Comparison of ENCODE assay signal across 8 cellular contexts in the genomic region with DNA sequence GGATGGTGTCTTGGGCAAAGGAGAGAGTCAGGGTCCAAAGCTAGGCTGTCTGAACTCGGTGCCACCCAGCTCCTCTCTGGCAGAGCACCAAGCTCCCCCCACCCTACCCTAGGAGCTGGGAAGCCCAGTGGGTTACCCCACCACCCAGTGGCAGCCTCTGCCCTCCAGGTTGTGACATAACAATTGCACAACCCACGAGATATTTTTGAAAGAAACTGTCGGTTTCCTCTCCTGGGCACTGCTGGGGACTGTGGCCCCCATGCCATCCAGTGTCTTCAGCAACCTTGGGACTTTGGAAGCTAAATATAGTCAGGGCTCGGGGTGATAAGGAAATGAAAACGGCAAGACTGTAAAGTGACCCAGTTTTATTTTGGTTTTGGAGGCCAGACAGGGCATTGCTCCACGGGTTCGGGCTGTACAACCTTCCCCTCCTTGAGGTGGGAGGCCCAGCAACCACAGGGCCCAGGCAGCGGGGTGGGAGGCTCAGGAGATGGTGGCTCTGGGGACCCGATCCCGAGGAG. TPM values are rescaled to one million over a fixed set of nuclear protein-coding genes. Genes with fewer than 3 reads are reported as not detected.
DNase-seq lines count a peak whose midpoint lies in the region; ATAC-seq and TF ChIP-seq lines count a peak whose summit lies in the region.

No MANE protein-coding gene starts in this region.

- ATAC-seq in lung (ENCODE audit: insufficient read depth, low FRiP score), result no peak
- ATAC-seq in GM21367 (IDR thresholded peaks at IDR 0.05; ENCODE audit: unreplicated experiment), result no peak
- no peak for ATAC-seq in GM18502 (IDR thresholded peaks at IDR 0.05; ENCODE audit: poor library complexity, unreplicated experiment)

- TF ChIP-seq EP300 in tibial nerve (IDR thresholded peaks at IDR 0.05), result no peak

- H3K36me3 Mint-ChIP-seq in activated CD4-positive, alpha-beta T cell treated with anti-CD3 and anti-CD28 coated beads, Interleukin-2, amount 10 ng/mL, durations not matched to agents 24 days and 14 days (ENCODE audit: low read depth), result no peaks in the 10 kb centered on the region

- peaks cover 15% of the 10 kb centered on the region for H3K4me1 Mint-ChIP-seq in activated CD4-positive, alpha-beta T cell treated with anti-CD3 and anti-CD28 coated beads, Interleukin-2, amount 10 ng/mL, durations not matched to agents 24 days and 14 days

- intact Hi-C loops in activated CD4-positive, alpha-beta T cell treated with anti-CD3 and anti-CD28 coated beads, Interleukin-2, amount 10 ng/mL, durations not matched to agents 24 days and 14 days (cut with micrococcal nuclease), result loop anchor here (5.0 to 10.0 kb wide), 3 partner anchors 58 to 193 kb away; a partner anchor contains a TSS

- H3K4me3 ChIP-seq in cardiac fibroblast (replicated peaks in 1 of 2; ENCODE audit: low read depth in 2 of 2, low read length in 2 of 2), result peak overlapping the region; percentile 27 to 59
- H3K4me3 ChIP-seq in lung, result peak overlapping the region; percentile 63
- peak overlapping the region; percentile 27 to 88 (median 64) for H3K4me3 ChIP-seq in tibial nerve

- H3K27me3 Mint-ChIP-seq in activated CD4-positive, alpha-beta T cell treated with anti-CD3 and anti-CD28 coated beads, Interleukin-2, amount 10 ng/mL, durations not matched to agents 24 days and 14 days, result peaks cover 26% of the 10 kb centered on the region

- no peaks in the 10 kb centered on the region for H3K9me3 Mint-ChIP-seq in activated CD4-positive, alpha-beta T cell treated with anti-CD3 and anti-CD28 coated beads, Interleukin-2, amount 10 ng/mL, durations not matched to agents 24 days and 14 days

- TF ChIP-seq POLR2A in tibial nerve (IDR thresholded peaks at IDR 0.05), result no peak

- H3K27ac Mint-ChIP-seq in activated CD4-positive, alpha-beta T cell treated with anti-CD3 and anti-CD28 coated beads, Interleukin-2, amount 10 ng/mL, durations not matched to agents 24 days and 14 days, result peak overlapping the region; percentile 84

- H3K27me3 ChIP-seq in lung (ENCODE audit: control insufficient read depth, insufficient read depth) (no peaks in the 10 kb centered on the region), tibial nerve (no peaks in the 10 kb centered on the region)

- 8 to 25% methylated on average over 10 of the region's 10 CpGs for WGBS in lung, 2 donors
- WGBS in tibial nerve, 2 donors, result 32 to 51% methylated on average over 10 of the region's 10 CpGs

- TF ChIP-seq CTCF in cardiac fibroblast (IDR thresholded peaks at IDR 0.05; ENCODE audit: low read depth, low read length) (no peak), lung (IDR thresholded peaks at IDR 0.05; ENCODE audit: control extremely low read depth, extremely low read depth) (no peak), tibial nerve (IDR thresholded peaks at IDR 0.05) (no peak)

- H3K27ac ChIP-seq in lung (ENCODE audit: low read depth in 1 of 2, low read length in 1 of 2) (peak overlapping the region; percentile 87 to 88), tibial nerve (peak overlapping the region in 3 of 4 donors; percentile 37 to 85 (median 40))

- H3K36me3 ChIP-seq in lung (ENCODE audit: control insufficient read depth in 2 of 2, insufficient read depth in 2 of 2, low read length in 2 of 2), result no peaks in the 10 kb centered on the region
- H3K36me3 ChIP-seq in tibial nerve, result no peaks in the 10 kb centered on the region

- H3K4me3 Mint-ChIP-seq in activated CD4-positive, alpha-beta T cell treated with anti-CD3 and anti-CD28 coated beads, Interleukin-2, amount 10 ng/mL, durations not matched to agents 24 days and 14 days, result peak overlapping the region; percentile 85

- H3K4me1 ChIP-seq in lung (ENCODE audit: control insufficient read depth in 2 of 2, insufficient read depth in 2 of 2, low read length in 2 of 2) (peaks cover 0 to 12% of the 10 kb centered on the region in 2 donors), tibial nerve (peaks cover 0 to 16% (median 5%) of the 10 kb centered on the region in 4 donors)

- no peak for DNase-seq in activated CD4-positive, alpha-beta T cell treated with anti-CD3 and anti-CD28 coated beads, Interleukin-2, amount 10 ng/mL, durations not matched to agents 24 days and 14 days
- DNase-seq in activated CD4-positive, alpha-beta T cell treated with anti-CD3 and anti-CD28 coated beads for 1 hour, result no peak
- DNase-seq in cardiac fibroblast (ENCODE audit: low read depth in 2 of 2) (peak in 1 of 2 donors; percentile 12), lung (ENCODE audit: low spot score) (no peak), tibial nerve (ENCODE audit: low spot score in 2 of 2) (peak in 1 of 2 donors; percentile 14)
- no peak for DNase-seq in stimulated activated CD4-positive, alpha-beta T cell treated with anti-CD3 and anti-CD28 coated beads, Interleukin-4, amount 100 ng/mL, for 4 hours

- H3K9me3 ChIP-seq in lung (ENCODE audit: control insufficient read depth in 2 of 2, insufficient read depth in 1 of 2, low read length in 1 of 2) (no peaks in the 10 kb centered on the region), tibial nerve (no peaks in the 10 kb centered on the region)

RNA-seq across cellular contexts. Expression of a gene that starts 1.4 kb away (rescaled TPM):
- 5.5 and 6.0 TPM in 2 replicates for total RNA-seq in activated CD4-positive, alpha-beta T cell treated with anti-CD3 and anti-CD28 coated beads, Interleukin-2, amount 10 ng/mL, durations not matched to agents 24 days and 14 days
- total RNA-seq in lung (10 to 100 TPM in 1 of 2 donors, 1 to 10 TPM in 1; 7.4 to 15.1 TPM), tibial nerve (10 to 100 TPM in 3 of 4 donors, 1 to 10 TPM in 1; 6.0 to 20.3 (median 13.4) TPM)
- polyA plus RNA-seq in lung, result 1 to 10 TPM; 4.7 to 7.9 TPM
